ENCODE assay signal across 1 cellular context in the genomic region with DNA sequence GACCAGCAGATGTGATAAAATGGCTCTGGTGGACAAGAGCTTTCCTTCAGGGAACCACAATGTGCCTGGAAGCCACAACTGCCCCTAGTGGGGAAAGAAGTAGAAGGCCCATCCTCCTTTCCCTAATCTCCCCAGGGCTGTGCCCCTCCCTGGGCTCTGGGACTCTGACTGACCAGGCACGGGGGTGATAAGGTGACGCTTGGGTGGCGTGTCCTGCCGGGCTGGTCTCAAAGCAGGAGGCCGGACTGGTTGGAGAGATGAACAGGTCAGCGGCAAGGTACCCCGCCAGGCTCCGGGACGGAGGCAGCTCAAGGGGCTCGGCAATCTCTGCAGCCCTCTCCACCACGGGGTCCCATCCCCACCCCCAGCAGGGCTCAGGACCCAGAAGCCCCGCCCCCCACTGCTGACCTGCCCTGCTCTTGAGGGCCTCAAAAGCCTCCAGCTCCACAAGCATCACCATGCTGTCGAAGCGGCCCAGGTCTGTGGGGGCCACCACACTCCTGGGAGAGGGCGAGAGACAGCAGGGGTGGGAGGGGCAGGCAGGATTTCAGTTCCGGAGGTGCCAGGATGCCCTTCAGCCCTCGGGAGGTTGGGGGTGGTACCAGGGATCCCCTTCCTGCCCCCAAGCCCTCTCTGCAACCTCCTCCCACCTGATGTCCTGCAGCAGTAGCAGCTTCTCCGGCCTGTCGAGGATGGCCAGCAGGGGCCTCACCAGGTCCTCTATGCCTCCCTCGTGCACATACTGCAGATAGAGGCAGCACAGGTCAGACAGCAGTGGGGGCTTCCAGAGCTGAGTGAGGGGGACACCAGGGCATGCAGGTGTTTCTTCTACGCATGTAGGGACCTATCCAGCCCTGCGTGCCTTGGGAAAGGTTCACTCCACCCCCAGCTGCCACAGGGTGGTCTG.
TF ChIP-seq lines count a peak whose summit lies in the region.

No MANE protein-coding gene starts in this region.

TF ChIP-seq in HepG2, 621 proteins besides CTCF, POLR2A, EP300 and RAD21 (continued from another document and continues in another):
- TF ChIP-seq, protein P1, sequence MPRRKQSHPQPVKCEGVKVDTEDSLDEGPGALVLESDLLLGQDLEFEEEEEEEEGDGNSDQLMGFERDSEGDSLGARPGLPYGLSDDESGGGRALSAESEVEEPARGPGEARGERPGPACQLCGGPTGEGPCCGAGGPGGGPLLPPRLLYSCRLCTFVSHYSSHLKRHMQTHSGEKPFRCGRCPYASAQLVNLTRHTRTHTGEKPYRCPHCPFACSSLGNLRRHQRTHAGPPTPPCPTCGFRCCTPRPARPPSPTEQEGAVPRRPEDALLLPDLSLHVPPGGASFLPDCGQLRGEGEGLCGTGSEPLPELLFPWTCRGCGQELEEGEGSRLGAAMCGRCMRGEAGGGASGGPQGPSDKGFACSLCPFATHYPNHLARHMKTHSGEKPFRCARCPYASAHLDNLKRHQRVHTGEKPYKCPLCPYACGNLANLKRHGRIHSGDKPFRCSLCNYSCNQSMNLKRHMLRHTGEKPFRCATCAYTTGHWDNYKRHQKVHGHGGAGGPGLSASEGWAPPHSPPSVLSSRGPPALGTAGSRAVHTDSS (CRISPR knock-in tag; conservative IDR thresholded peaks at IDR 0.05) = no peak
- TF ChIP-seq ZNF577 (CRISPR knock-in tag; IDR thresholded peaks at IDR 0.05; ENCODE audit: borderline replicate concordance, low read depth) = no peak
- TF ChIP-seq, protein P2, sequence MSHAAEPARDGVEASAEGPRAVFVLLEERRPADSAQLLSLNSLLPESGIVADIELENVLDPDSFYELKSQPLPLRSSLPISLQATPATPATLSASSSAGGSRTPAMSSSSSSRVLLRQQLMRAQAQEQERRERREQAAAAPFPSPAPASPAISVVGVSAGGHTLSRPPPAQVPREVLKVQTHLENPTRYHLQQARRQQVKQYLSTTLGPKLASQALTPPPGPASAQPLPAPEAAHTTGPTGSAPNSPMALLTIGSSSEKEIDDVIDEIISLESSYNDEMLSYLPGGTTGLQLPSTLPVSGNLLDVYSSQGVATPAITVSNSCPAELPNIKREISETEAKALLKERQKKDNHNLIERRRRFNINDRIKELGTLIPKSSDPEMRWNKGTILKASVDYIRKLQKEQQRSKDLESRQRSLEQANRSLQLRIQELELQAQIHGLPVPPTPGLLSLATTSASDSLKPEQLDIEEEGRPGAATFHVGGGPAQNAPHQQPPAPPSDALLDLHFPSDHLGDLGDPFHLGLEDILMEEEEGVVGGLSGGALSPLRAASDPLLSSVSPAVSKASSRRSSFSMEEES (CRISPR knock-in tag; IDR thresholded peaks at IDR 0.05) = no peak
- TF ChIP-seq FOXK2 (IDR thresholded peaks at IDR 0.05) = no peak
- TF ChIP-seq, protein P3, sequence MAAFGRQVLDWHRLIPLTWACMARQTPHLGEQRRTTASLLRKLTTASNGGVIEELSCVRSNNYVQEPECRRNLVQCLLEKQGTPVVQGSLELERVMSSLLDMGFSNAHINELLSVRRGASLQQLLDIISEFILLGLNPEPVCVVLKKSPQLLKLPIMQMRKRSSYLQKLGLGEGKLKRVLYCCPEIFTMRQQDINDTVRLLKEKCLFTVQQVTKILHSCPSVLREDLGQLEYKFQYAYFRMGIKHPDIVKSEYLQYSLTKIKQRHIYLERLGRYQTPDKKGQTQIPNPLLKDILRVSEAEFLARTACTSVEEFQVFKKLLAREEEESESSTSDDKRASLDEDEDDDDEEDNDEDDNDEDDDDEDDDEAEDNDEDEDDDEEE (CRISPR knock-in tag; IDR thresholded peaks at IDR 0.05) = no peak
- TF ChIP-seq POLR2AphosphoS5 (IDR thresholded peaks at IDR 0.05; ENCODE audit: low read depth, low read length) = no peak
- TF ChIP-seq KLF16 (CRISPR knock-in tag; IDR thresholded peaks at IDR 0.05) = peak in 1 of 2 experiments; percentile 61; a peak in 1 of 4 replicates
- no peak for TF ChIP-seq PAF1 (CRISPR knock-in tag; IDR thresholded peaks at IDR 0.05)
- TF ChIP-seq RXRB (CRISPR knock-in tag; IDR thresholded peaks at IDR 0.05; ENCODE audit: borderline replicate concordance) = 0 out of 2 replicates have a peak, but pooled peaks have one; percentile 11
- TF ChIP-seq XRCC5 (optimal IDR thresholded peaks at IDR 0.05; ENCODE audit: low read length) = peak; percentile 52
- no peak for TF ChIP-seq ZNF136 (CRISPR knock-in tag; IDR thresholded peaks at IDR 0.05; ENCODE audit: low read depth)
- 0 out of 2 replicates have a peak, but pooled peaks have one; percentile 13 for TF ChIP-seq TGIF2 (CRISPR knock-in tag; IDR thresholded peaks at IDR 0.05)
- no peak for TF ChIP-seq ZBTB38 (CRISPR knock-in tag; IDR thresholded peaks at IDR 0.05)
- TF ChIP-seq SP1 (IDR thresholded peaks at IDR 0.05) = no peak
- TF ChIP-seq SP1 (CRISPR knock-in tag; IDR thresholded peaks at IDR 0.05) = no peak
- TF ChIP-seq, protein P4, sequence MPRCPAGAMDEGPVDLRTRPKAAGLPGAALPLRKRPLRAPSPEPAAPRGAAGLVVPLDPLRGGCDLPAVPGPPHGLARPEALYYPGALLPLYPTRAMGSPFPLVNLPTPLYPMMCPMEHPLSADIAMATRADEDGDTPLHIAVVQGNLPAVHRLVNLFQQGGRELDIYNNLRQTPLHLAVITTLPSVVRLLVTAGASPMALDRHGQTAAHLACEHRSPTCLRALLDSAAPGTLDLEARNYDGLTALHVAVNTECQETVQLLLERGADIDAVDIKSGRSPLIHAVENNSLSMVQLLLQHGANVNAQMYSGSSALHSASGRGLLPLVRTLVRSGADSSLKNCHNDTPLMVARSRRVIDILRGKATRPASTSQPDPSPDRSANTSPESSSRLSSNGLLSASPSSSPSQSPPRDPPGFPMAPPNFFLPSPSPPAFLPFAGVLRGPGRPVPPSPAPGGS (CRISPR knock-in tag; IDR thresholded peaks at IDR 0.05) = no peak
- no peak for TF ChIP-seq ZNF737 (CRISPR knock-in tag; IDR thresholded peaks at IDR 0.05; ENCODE audit: borderline replicate concordance)
- no peak for TF ChIP-seq ZNF160 (CRISPR knock-in tag; IDR thresholded peaks at IDR 0.05)
- no peak for TF ChIP-seq NFRKB (IDR thresholded peaks at IDR 0.05)
- TF ChIP-seq, protein P5, sequence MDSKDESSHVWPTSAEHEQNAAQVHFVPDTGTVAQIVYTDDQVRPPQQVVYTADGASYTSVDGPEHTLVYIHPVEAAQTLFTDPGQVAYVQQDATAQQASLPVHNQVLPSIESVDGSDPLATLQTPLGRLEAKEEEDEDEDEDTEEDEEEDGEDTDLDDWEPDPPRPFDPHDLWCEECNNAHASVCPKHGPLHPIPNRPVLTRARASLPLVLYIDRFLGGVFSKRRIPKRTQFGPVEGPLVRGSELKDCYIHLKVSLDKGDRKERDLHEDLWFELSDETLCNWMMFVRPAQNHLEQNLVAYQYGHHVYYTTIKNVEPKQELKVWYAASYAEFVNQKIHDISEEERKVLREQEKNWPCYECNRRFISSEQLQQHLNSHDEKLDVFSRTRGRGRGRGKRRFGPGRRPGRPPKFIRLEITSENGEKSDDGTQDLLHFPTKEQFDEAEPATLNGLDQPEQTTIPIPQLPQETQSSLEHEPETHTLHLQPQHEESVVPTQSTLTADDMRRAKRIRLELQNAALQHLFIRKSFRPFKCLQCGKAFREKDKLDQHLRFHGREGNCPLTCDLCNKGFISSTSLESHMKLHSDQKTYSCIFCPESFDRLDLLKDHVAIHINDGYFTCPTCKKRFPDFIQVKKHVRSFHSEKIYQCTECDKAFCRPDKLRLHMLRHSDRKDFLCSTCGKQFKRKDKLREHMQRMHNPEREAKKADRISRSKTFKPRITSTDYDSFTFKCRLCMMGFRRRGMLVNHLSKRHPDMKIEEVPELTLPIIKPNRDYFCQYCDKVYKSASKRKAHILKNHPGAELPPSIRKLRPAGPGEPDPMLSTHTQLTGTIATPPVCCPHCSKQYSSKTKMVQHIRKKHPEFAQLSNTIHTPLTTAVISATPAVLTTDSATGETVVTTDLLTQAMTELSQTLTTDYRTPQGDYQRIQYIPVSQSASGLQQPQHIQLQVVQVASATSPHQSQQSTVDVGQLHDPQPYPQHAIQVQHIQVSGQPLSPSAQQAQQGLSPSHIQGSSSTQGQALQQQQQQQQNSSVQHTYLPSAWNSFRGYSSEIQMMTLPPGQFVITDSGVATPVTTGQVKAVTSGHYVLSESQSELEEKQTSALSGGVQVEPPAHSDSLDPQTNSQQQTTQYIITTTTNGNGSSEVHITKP (CRISPR knock-in tag; IDR thresholded peaks at IDR 0.05; ENCODE audit: low read depth) = no peak
- TF ChIP-seq, protein P6, sequence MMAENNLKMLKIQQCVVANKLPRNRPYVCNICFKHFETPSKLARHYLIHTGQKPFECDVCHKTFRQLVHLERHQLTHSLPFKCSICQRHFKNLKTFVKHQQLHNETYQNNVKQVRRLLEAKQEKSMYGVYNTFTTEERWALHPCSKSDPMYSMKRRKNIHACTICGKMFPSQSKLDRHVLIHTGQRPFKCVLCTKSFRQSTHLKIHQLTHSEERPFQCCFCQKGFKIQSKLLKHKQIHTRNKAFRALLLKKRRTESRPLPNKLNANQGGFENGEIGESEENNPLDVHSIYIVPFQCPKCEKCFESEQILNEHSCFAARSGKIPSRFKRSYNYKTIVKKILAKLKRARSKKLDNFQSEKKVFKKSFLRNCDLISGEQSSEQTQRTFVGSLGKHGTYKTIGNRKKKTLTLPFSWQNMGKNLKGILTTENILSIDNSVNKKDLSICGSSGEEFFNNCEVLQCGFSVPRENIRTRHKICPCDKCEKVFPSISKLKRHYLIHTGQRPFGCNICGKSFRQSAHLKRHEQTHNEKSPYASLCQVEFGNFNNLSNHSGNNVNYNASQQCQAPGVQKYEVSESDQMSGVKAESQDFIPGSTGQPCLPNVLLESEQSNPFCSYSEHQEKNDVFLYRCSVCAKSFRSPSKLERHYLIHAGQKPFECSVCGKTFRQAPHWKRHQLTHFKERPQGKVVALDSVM (CRISPR knock-in tag; IDR thresholded peaks at IDR 0.05) = peak; percentile 67
- TF ChIP-seq, protein P7, sequence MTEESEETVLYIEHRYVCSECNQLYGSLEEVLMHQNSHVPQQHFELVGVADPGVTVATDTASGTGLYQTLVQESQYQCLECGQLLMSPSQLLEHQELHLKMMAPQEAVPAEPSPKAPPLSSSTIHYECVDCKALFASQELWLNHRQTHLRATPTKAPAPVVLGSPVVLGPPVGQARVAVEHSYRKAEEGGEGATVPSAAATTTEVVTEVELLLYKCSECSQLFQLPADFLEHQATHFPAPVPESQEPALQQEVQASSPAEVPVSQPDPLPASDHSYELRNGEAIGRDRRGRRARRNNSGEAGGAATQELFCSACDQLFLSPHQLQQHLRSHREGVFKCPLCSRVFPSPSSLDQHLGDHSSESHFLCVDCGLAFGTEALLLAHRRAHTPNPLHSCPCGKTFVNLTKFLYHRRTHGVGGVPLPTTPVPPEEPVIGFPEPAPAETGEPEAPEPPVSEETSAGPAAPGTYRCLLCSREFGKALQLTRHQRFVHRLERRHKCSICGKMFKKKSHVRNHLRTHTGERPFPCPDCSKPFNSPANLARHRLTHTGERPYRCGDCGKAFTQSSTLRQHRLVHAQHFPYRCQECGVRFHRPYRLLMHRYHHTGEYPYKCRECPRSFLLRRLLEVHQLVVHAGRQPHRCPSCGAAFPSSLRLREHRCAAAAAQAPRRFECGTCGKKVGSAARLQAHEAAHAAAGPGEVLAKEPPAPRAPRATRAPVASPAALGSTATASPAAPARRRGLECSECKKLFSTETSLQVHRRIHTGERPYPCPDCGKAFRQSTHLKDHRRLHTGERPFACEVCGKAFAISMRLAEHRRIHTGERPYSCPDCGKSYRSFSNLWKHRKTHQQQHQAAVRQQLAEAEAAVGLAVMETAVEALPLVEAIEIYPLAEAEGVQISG (CRISPR knock-in tag; IDR thresholded peaks at IDR 0.05) = no peak
- 0 out of 2 replicates have a peak, but pooled peaks have one; percentile 18 for TF ChIP-seq ZNF572 (CRISPR knock-in tag; IDR thresholded peaks at IDR 0.05)
- TF ChIP-seq STAG1 (CRISPR knock-in tag; IDR thresholded peaks at IDR 0.05) = peak; percentile 38; the same call in 1 of the 2 replicates
- no peak for TF ChIP-seq ZNF569 (CRISPR knock-in tag; IDR thresholded peaks at IDR 0.05; ENCODE audit: borderline replicate concordance)
- TF ChIP-seq, protein P8, sequence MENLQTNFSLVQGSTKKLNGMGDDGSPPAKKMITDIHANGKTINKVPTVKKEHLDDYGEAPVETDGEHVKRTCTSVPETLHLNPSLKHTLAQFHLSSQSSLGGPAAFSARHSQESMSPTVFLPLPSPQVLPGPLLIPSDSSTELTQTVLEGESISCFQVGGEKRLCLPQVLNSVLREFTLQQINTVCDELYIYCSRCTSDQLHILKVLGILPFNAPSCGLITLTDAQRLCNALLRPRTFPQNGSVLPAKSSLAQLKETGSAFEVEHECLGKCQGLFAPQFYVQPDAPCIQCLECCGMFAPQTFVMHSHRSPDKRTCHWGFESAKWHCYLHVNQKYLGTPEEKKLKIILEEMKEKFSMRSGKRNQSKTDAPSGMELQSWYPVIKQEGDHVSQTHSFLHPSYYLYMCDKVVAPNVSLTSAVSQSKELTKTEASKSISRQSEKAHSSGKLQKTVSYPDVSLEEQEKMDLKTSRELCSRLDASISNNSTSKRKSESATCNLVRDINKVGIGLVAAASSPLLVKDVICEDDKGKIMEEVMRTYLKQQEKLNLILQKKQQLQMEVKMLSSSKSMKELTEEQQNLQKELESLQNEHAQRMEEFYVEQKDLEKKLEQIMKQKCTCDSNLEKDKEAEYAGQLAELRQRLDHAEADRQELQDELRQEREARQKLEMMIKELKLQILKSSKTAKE (CRISPR knock-in tag; IDR thresholded peaks at IDR 0.05; ENCODE audit: borderline replicate concordance) = no peak
- no peak for TF ChIP-seq AHR (CRISPR knock-in tag; IDR thresholded peaks at IDR 0.05)
- no peak for TF ChIP-seq CREM (IDR thresholded peaks at IDR 0.05)
- TF ChIP-seq CREM (CRISPR knock-in tag; IDR thresholded peaks at IDR 0.05) = no peak
- no peak for TF ChIP-seq HNF4A (CRISPR knock-in tag; IDR thresholded peaks at IDR 0.05)
- TF ChIP-seq KDM5A (IDR thresholded peaks at IDR 0.05; ENCODE audit: borderline replicate concordance, low read length) = no peak
- TF ChIP-seq, protein P9, sequence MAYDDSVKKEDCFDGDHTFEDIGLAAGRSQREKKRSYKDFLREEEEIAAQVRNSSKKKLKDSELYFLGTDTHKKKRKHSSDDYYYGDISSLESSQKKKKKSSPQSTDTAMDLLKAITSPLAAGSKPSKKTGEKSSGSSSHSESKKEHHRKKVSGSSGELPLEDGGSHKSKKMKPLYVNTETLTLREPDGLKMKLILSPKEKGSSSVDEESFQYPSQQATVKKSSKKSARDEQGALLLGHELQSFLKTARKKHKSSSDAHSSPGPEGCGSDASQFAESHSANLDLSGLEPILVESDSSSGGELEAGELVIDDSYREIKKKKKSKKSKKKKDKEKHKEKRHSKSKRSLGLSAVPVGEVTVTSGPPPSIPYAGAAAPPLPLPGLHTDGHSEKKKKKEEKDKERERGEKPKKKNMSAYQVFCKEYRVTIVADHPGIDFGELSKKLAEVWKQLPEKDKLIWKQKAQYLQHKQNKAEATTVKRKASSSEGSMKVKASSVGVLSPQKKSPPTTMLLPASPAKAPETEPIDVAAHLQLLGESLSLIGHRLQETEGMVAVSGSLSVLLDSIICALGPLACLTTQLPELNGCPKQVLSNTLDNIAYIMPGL (CRISPR knock-in tag; IDR thresholded peaks at IDR 0.05; ENCODE audit: borderline replicate concordance in 1 of 2, low read depth in 1 of 2) = peak in 1 of 2 experiments; percentile 35; a peak in 1 of 4 replicates
- TF ChIP-seq PRMT3 (CRISPR knock-in tag; IDR thresholded peaks at IDR 0.05; ENCODE audit: borderline replicate concordance, low read depth) = 0 out of 2 replicates have a peak, but pooled peaks have one; percentile 33
- TF ChIP-seq ZSCAN31 (CRISPR knock-in tag; IDR thresholded peaks at IDR 0.05; ENCODE audit: low read depth) = peak; percentile 13; the same call in 1 of the 2 replicates
- 0 out of 2 replicates have a peak, but pooled peaks have one; percentile 41 for TF ChIP-seq DR1 (CRISPR knock-in tag; IDR thresholded peaks at IDR 0.05)
- no peak for TF ChIP-seq THYN1 (CRISPR knock-in tag; IDR thresholded peaks at IDR 0.05; ENCODE audit: borderline replicate concordance, low read depth)
- TF ChIP-seq JDP2 (CRISPR knock-in tag; IDR thresholded peaks at IDR 0.05; ENCODE audit: borderline replicate concordance) = no peak
